17 cellular contexts compared by ENCODE assay signal in genomic region chr22:25027052-25027525, GRCh38.
DNase-seq lines count a peak whose midpoint lies in the region; ATAC-seq, FAIRE-seq and TF ChIP-seq lines count a peak whose summit lies in the region.
"Had no signal": no experiment of that assay in that cellular context is flagged by ENCODE, and none has a peak within 500 bp of the region (broad histone marks: within the 10 kb centered on the region; RNA-seq: fewer than 3 reads in every experiment).

No MANE protein-coding gene starts in this region.

- H3K4me1 ChIP-seq in HepG2 (ENCODE audit: insufficient read depth, low read length) = peaks cover 28% of the 10 kb centered on the region
- H3K4me1 ChIP-seq in right lobe of liver = no peaks in the 10 kb centered on the region
- H3K4me1 ChIP-seq in ascending aorta = no peaks in the 10 kb centered on the region
- H3K4me1 ChIP-seq in lower lobe of right lung = peaks cover 25% of the 10 kb centered on the region
- H3K4me1 ChIP-seq in vagina = peaks cover 48% of the 10 kb centered on the region

- H3K27me3 ChIP-seq in HepG2 (ENCODE audit: control insufficient read depth in 1 of 2, insufficient read depth in 2 of 2, low read length in 2 of 2) = no peaks in the 10 kb centered on the region
- no peaks in the 10 kb centered on the region for H3K27me3 ChIP-seq in right lobe of liver
- H3K27me3 ChIP-seq in ascending aorta = no peaks in the 10 kb centered on the region
- H3K27me3 ChIP-seq in lower lobe of right lung (ENCODE audit: low read depth) = no peaks in the 10 kb centered on the region
- H3K27me3 ChIP-seq in vagina = no peaks in the 10 kb centered on the region

- POLR2A ChIA-PET in HepG2 (lab: Yijun Ruan, JAX) = no interaction called here

- H2AFZ ChIP-seq in HepG2 (ENCODE audit: low read length) = no peak overlapping the region

- H3K79me2 ChIP-seq in HepG2 (ENCODE audit: insufficient read depth, low read length) = no peaks in the 10 kb centered on the region

- H3K4me2 ChIP-seq in HepG2 (ENCODE audit: low read depth, low read length) = no peak overlapping the region

- FAIRE-seq in HepG2 (lab: Jason Lieb, UNC) (no peak), D721Med (lab: Jason Lieb, UNC) (no peak)
- FAIRE-seq: G401.6, GM18507 had no signal

- in situ Hi-C loops in HepG2 (cut with HindIII; ENCODE audit: extremely low pct_ligation_motif_present, low pct_unique_long_range_greater_than_20kb) = loop anchor here (5.0 to 25.0 kb wide), 2 partner anchors 75 to 265 kb away; partner anchors contain the start of genes KIAA1671 and PIWIL3

- intact Hi-C loops in HepG2 (cut with micrococcal nuclease; ENCODE audit: unreplicated experiment) (loop anchor here (5.0 kb wide), 1 partner anchor 75 kb away; the partner anchor contains the start of gene KIAA1671), right lobe of liver (cut with DNase I) (no loop called here), ascending aorta (cut with DNase I) (no loop called here), lower lobe of right lung (cut with DNase I) (loop anchor here (5.0 kb wide), 1 partner anchor 70 kb away; no protein-coding TSS in a partner anchor), vagina (cut with DNase I) (no loop called here)

- TF ChIP-seq EP300 in HepG2 (IDR thresholded peaks at IDR 0.05; ENCODE audit: low read depth in 2 of 2, low read length in 2 of 2) (no peak), HepG2 (CRISPR knock-in tag; IDR thresholded peaks at IDR 0.05; ENCODE audit: borderline replicate concordance) (no peak)

- H3K4me3 ChIP-seq in HepG2 (replicated peaks in 1 of 3; ENCODE audit: insufficient read depth in 1 of 3, low read depth in 2 of 3, low read length in 3 of 3) (no peak overlapping the region), right lobe of liver (no peak overlapping the region), ascending aorta (no peak overlapping the region), lower lobe of right lung (no peak overlapping the region), vagina (no peak overlapping the region)

- peaks cover 5 to 22% of the 10 kb centered on the region in 2 experiments; a peak in 3 of 5 replicates for H3K36me3 ChIP-seq in HepG2 (replicated peaks in 1 of 2; ENCODE audit: control insufficient read depth in 1 of 2, insufficient read depth in 2 of 2, low read length in 2 of 2)
- peaks cover 0 to 3% (median 0%) of the 10 kb centered on the region in 4 donors for H3K36me3 ChIP-seq in right lobe of liver
- H3K36me3 ChIP-seq in ascending aorta = no peaks in the 10 kb centered on the region
- H3K36me3 ChIP-seq in lower lobe of right lung = no peaks in the 10 kb centered on the region
- H3K36me3 ChIP-seq in vagina = no peaks in the 10 kb centered on the region

- no peak for DNase-seq in HepG2 (ENCODE audit: low spot score)
- DNase-seq in right lobe of liver = no peak
- no peak for DNase-seq in ascending aorta (ENCODE audit: low spot score in 2 of 2)
- DNase-seq in lower lobe of right lung = no peak
- no peak for DNase-seq in vagina (ENCODE audit: extremely low spot score in 2 of 2)
- no peak for DNase-seq in NCI-H774 (lab: John Stamatoyannopoulos, UW)
- DNase-seq in D721Med (ENCODE audit: insufficient read length, low spot score) = no peak
- no peak for DNase-seq in GM10266 (ENCODE audit: extremely low spot score)
- DNase-seq: activated CD4-positive, alpha-beta T cell treated with anti-CD3 and anti-CD28 coated beads, Interleukin-2, amount 50 U/mL, for 4 hours; Karpas-422; naive B cell; NCI-H2029 treated with DMSO at 0.1 percent for 48 hours; retina; stimulated activated naive CD8-positive, alpha-beta T cell treated with anti-CD3 and anti-CD28 coated beads, Interleukin-15, Interleukin-2, amounts not matched to agents 100 U/mL and 50 U/mL, for 24 hours had no signal

- H4K20me1 ChIP-seq in HepG2 (ENCODE audit: insufficient read depth, low read length) = no peaks in the 10 kb centered on the region

- H3K9ac ChIP-seq in HepG2 (ENCODE audit: insufficient read depth, low read depth, low read length) = no peak overlapping the region

- ATAC-seq in HepG2 = no peak
- no peak for ATAC-seq in right lobe of liver
- ATAC-seq in lower lobe of right lung = no peak
- ATAC-seq: activated naive CD4-positive, alpha-beta T cell treated with anti-CD3 and anti-CD28 coated beads, Interleukin-2, amount 50 U/mL, for 72 hours; stimulated activated naive CD8-positive, alpha-beta T cell treated with anti-CD3 and anti-CD28 coated beads, Interleukin-15, Interleukin-2, amounts not matched to agents 100 U/mL and 50 U/mL, for 24 hours had no signal

- no peaks in the 10 kb centered on the region for H3K9me3 ChIP-seq in HepG2 (ENCODE audit: low read length)
- no peaks in the 10 kb centered on the region for H3K9me3 ChIP-seq in right lobe of liver
- no peaks in the 10 kb centered on the region for H3K9me3 ChIP-seq in ascending aorta
- no peaks in the 10 kb centered on the region for H3K9me3 ChIP-seq in lower lobe of right lung
- H3K9me3 ChIP-seq in vagina = no peaks in the 10 kb centered on the region

- TF ChIP-seq POLR2A in HepG2 (IDR thresholded peaks at IDR 0.05; ENCODE audit: insufficient read depth in 1 of 2, low read depth in 2 of 2, low read length in 2 of 2) (no peak), right lobe of liver (IDR thresholded peaks at IDR 0.05) (no peak), vagina (IDR thresholded peaks at IDR 0.05) (no peak)

- H3K27ac ChIP-seq in HepG2 (ENCODE audit: extremely low read length, insufficient read depth, low read length) = no peak overlapping the region
- no peak overlapping the region for H3K27ac ChIP-seq in right lobe of liver
- H3K27ac ChIP-seq in ascending aorta = peak overlapping the region; percentile 27 to 33
- peak overlapping the region; percentile 62 for H3K27ac ChIP-seq in lower lobe of right lung
- peak overlapping the region; percentile 13 for H3K27ac ChIP-seq in vagina

- CTCF ChIA-PET in HepG2 (lab: Yijun Ruan, JAX; ENCODE audit: low intra/inter-chr PET ratio, low total read pairs) = no interaction called here

- no TSS peak for BruUV-seq in HepG2 (replicated peaks; lab: Mats Ljungman, UMichigan)

- TF ChIP-seq CTCF in HepG2 (CRISPR knock-in tag; IDR thresholded peaks at IDR 0.05) (no peak), right lobe of liver (IDR thresholded peaks at IDR 0.05) (no peak), ascending aorta (IDR thresholded peaks at IDR 0.05) (no peak), lower lobe of right lung (IDR thresholded peaks at IDR 0.05) (no peak), vagina (IDR thresholded peaks at IDR 0.05) (no peak), D721Med (IDR thresholded peaks at IDR 0.05; ENCODE audit: insufficient read depth, missing control alignments) (no peak), GM10266 (IDR thresholded peaks at IDR 0.05; ENCODE audit: control insufficient read depth, insufficient read depth, low read depth, missing control alignments) (no peak)

- 91% methylated on average over 4 of the region's 4 CpGs for WGBS in HepG2 (ENCODE audit: low lambda C conversion rate)
- 71% methylated on average over 4 of the region's 4 CpGs for WGBS in right lobe of liver (ENCODE audit: insufficient coverage, low coverage, low lambda C conversion rate, missing lambda C conversion rate)

- TF ChIP-seq RAD21 in HepG2 (CRISPR knock-in tag; IDR thresholded peaks at IDR 0.05) = no peak

TF ChIP-seq in HepG2, 621 proteins besides CTCF, POLR2A, EP300 and RAD21 (continues in another document):
- TF ChIP-seq, protein P1, sequence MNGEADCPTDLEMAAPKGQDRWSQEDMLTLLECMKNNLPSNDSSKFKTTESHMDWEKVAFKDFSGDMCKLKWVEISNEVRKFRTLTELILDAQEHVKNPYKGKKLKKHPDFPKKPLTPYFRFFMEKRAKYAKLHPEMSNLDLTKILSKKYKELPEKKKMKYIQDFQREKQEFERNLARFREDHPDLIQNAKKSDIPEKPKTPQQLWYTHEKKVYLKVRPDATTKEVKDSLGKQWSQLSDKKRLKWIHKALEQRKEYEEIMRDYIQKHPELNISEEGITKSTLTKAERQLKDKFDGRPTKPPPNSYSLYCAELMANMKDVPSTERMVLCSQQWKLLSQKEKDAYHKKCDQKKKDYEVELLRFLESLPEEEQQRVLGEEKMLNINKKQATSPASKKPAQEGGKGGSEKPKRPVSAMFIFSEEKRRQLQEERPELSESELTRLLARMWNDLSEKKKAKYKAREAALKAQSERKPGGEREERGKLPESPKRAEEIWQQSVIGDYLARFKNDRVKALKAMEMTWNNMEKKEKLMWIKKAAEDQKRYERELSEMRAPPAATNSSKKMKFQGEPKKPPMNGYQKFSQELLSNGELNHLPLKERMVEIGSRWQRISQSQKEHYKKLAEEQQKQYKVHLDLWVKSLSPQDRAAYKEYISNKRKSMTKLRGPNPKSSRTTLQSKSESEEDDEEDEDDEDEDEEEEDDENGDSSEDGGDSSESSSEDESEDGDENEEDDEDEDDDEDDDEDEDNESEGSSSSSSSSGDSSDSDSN (CRISPR knock-in tag; IDR thresholded peaks at IDR 0.05) = no peak
- no peak for TF ChIP-seq KLF15 (CRISPR knock-in tag; IDR thresholded peaks at IDR 0.05; ENCODE audit: borderline replicate concordance)
- TF ChIP-seq ZNF652 (CRISPR knock-in tag; IDR thresholded peaks at IDR 0.05; ENCODE audit: borderline replicate concordance, low read depth) = no peak
- no peak for TF ChIP-seq LRRFIP1 (CRISPR knock-in tag; conservative IDR thresholded peaks at IDR 0.05)
- no peak for TF ChIP-seq ZNF501 (CRISPR knock-in tag; IDR thresholded peaks at IDR 0.05)
- no peak for TF ChIP-seq ZSCAN21 (CRISPR knock-in tag; IDR thresholded peaks at IDR 0.05; ENCODE audit: borderline replicate concordance)
- TF ChIP-seq NR1H2 (CRISPR knock-in tag; IDR thresholded peaks at IDR 0.05; ENCODE audit: borderline replicate concordance, low read depth) = no peak
- TF ChIP-seq KDM1A (CRISPR knock-in tag; IDR thresholded peaks at IDR 0.05) = peak; percentile 69; the same call in 1 of the 2 replicates
- TF ChIP-seq PTBP1 (IDR thresholded peaks at IDR 0.05; ENCODE audit: low read depth, low read length, poor library complexity, severe bottlenecking) = no peak

Comparison
In these comparisons a context has a peak if more than half of its experiments do, and no peak if none do; other contexts are left out.
1. intact Hi-C loops: an anchor here in HepG2 (5.0 kb wide) and lower lobe of right lung (5.0 kb wide); none called in right lobe of liver, ascending aorta and vagina.
2. H3K27ac ChIP-seq: peak in ascending aorta (2 of 2), lower lobe of right lung (single experiment) and vagina (single experiment); none in HepG2 (single experiment) and right lobe of liver (0 of 3).